In the genomic region with DNA sequence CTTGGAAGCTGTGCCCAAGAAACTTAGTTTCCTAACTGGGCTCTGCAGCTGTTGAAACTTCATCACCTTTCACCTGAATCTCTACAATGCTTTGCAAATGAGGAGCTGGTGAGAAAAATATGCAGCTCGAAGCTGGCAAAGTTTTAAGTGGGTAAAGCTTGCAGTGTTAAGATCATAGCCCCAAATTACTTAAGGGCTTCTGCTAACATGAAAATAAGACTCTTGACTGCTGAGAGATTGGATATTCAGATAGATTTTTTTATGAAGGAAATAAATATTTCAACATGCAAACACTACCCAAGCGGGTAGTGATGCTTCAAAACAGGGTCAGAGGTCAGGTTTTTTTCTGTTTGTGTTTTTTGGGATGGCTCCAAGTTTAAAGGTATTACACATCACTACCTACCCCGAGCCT, we compare ENCODE assay signal across 1 cellular context.
TF ChIP-seq lines count a peak whose summit lies in the region.

No MANE protein-coding gene starts in this region.

TF ChIP-seq in liver, 16 proteins besides CTCF, POLR2A, EP300 and RAD21 (continued from another document):
- TF ChIP-seq, protein P1, sequence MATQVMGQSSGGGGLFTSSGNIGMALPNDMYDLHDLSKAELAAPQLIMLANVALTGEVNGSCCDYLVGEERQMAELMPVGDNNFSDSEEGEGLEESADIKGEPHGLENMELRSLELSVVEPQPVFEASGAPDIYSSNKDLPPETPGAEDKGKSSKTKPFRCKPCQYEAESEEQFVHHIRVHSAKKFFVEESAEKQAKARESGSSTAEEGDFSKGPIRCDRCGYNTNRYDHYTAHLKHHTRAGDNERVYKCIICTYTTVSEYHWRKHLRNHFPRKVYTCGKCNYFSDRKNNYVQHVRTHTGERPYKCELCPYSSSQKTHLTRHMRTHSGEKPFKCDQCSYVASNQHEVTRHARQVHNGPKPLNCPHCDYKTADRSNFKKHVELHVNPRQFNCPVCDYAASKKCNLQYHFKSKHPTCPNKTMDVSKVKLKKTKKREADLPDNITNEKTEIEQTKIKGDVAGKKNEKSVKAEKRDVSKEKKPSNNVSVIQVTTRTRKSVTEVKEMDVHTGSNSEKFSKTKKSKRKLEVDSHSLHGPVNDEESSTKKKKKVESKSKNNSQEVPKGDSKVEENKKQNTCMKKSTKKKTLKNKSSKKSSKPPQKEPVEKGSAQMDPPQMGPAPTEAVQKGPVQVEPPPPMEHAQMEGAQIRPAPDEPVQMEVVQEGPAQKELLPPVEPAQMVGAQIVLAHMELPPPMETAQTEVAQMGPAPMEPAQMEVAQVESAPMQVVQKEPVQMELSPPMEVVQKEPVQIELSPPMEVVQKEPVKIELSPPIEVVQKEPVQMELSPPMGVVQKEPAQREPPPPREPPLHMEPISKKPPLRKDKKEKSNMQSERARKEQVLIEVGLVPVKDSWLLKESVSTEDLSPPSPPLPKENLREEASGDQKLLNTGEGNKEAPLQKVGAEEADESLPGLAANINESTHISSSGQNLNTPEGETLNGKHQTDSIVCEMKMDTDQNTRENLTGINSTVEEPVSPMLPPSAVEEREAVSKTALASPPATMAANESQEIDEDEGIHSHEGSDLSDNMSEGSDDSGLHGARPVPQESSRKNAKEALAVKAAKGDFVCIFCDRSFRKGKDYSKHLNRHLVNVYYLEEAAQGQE (IDR thresholded peaks at IDR 0.05): peak; percentile 59
